In genomic region chr16:81910366-81910885, GRCh38 we compare ENCODE assay signal across 25 cellular contexts.
"Had no signal": no experiment of that assay in that cellular context is flagged by ENCODE, and none has a peak within 500 bp of the region (broad histone marks: within the 10 kb centered on the region; RNA-seq: fewer than 3 reads in every experiment).

No MANE protein-coding gene starts in this region.

- DNase-seq: activated CD4-positive, alpha-beta memory T cell treated with anti-CD3 and anti-CD28 coated beads, Interleukin-2, amount 10 ng/mL, durations not matched to agents 7 days and 5 days; activated CD4-positive, alpha-beta T cell treated with anti-CD3 and anti-CD28 coated beads for 36 hours; activated CD4-positive, alpha-beta T cell treated with anti-CD3 and anti-CD28 coated beads, Interleukin-2, amount 50 U/mL, for 1 hour; activated naive CD4-positive, alpha-beta T cell treated with anti-CD3 and anti-CD28 coated beads, Interleukin-2, amount 50 U/mL, for 16 hours; activated T-cell treated with anti-CD3 and anti-CD28 coated beads for 4 hours; activated T-cell treated with anti-CD3 and anti-CD28 coated beads, Interleukin-2, amount 50 U/mL, for 48 hours; aorta; central memory CD4-positive, alpha-beta T cell; NCI-H1105 treated with DMSO at 0.1 percent for 48 hours; NCI-H1436 treated with DMSO at 0.1 percent for 48 hours; NCI-H187; NCI-H2081; NCI-H510A treated with DMSO at 0.1 percent for 48 hours; NCI-H69; NK-92 treated with Interleukin-12 subunit alpha and Interleukin-12 subunit beta, amount 100 ng/mL, for 24 hours; OCI-M1; Right ventricle myocardium superior; RPMI8226; SJCRH30; SK-N-SH; T-helper 1 cell; WERI-Rb-1 had no signal

- H3K27ac Mint-ChIP-seq: activated CD4-positive, alpha-beta memory T cell treated with anti-CD3 and anti-CD28 coated beads, Interleukin-2, amount 10 ng/mL, durations not matched to agents 7 days and 5 days; activated CD4-positive, alpha-beta T cell treated with anti-CD3 and anti-CD28 coated beads for 36 hours; activated T-helper 17 cell treated with anti-CD3 and anti-CD28 coated beads, Interleukin-2, amount 50 U/mL, for 72 hours had no signal

- H3K9me3 Mint-ChIP-seq: activated CD4-positive, alpha-beta memory T cell treated with anti-CD3 and anti-CD28 coated beads, Interleukin-2, amount 10 ng/mL, durations not matched to agents 7 days and 5 days; activated T-helper 17 cell treated with anti-CD3 and anti-CD28 coated beads, Interleukin-2, amount 50 U/mL, for 72 hours had no signal

- H3K27me3 ChIP-seq: breast epithelium, SJCRH30 had no signal

- ATAC-seq: activated CD4-positive, alpha-beta T cell treated with anti-CD3 and anti-CD28 coated beads for 36 hours; activated T-helper 17 cell treated with anti-CD3 and anti-CD28 coated beads, Interleukin-2, amount 50 U/mL, for 72 hours; Panc1 had no signal

- H3K36me3 ChIP-seq: breast epithelium, SJCRH30, WERI-Rb-1 had no signal

- H3K9me3 ChIP-seq: breast epithelium, SJCRH30, SK-N-SH had no signal

- H3K4me2 ChIP-seq: SK-N-SH had no signal

- H3K4me1 Mint-ChIP-seq: activated CD4-positive, alpha-beta memory T cell treated with anti-CD3 and anti-CD28 coated beads, Interleukin-2, amount 10 ng/mL, durations not matched to agents 7 days and 5 days; activated CD4-positive, alpha-beta T cell treated with anti-CD3 and anti-CD28 coated beads for 36 hours; activated T-helper 17 cell treated with anti-CD3 and anti-CD28 coated beads, Interleukin-2, amount 50 U/mL, for 72 hours had no signal

- H3K9ac ChIP-seq: SK-N-SH had no signal

- H3K4me3 ChIP-seq: breast epithelium, SJCRH30 had no signal

- H3K27me3 Mint-ChIP-seq: activated CD4-positive, alpha-beta memory T cell treated with anti-CD3 and anti-CD28 coated beads, Interleukin-2, amount 10 ng/mL, durations not matched to agents 7 days and 5 days; activated CD4-positive, alpha-beta T cell treated with anti-CD3 and anti-CD28 coated beads for 36 hours; activated T-helper 17 cell treated with anti-CD3 and anti-CD28 coated beads, Interleukin-2, amount 50 U/mL, for 72 hours had no signal

- H3K27ac ChIP-seq: breast epithelium, SJCRH30, WERI-Rb-1 had no signal

- H3K4me1 ChIP-seq: breast epithelium, SJCRH30 had no signal

- H3K4me3 Mint-ChIP-seq: activated CD4-positive, alpha-beta memory T cell treated with anti-CD3 and anti-CD28 coated beads, Interleukin-2, amount 10 ng/mL, durations not matched to agents 7 days and 5 days; activated CD4-positive, alpha-beta T cell treated with anti-CD3 and anti-CD28 coated beads for 36 hours; activated T-helper 17 cell treated with anti-CD3 and anti-CD28 coated beads, Interleukin-2, amount 50 U/mL, for 72 hours had no signal
